Comparison of ENCODE assay signal across 1 cellular context in genomic region chr6:37171141-37171969, GRCh38.
TF ChIP-seq lines count a peak whose summit lies in the region.

No MANE protein-coding gene starts in this region.

TF ChIP-seq in IMR-90, 13 proteins besides CTCF, POLR2A, EP300 and RAD21:
- TF ChIP-seq CHD1 (IDR thresholded peaks at IDR 0.05; ENCODE audit: low read depth, low read length) (no peak; the same call in 1 of the 2 replicates), SMC3 (IDR thresholded peaks at IDR 0.05; ENCODE audit: low read depth, low read length) (no peak), NFE2L2 (IDR thresholded peaks at IDR 0.05; ENCODE audit: low read depth, low read length) (no peak), BHLHE40 (IDR thresholded peaks at IDR 0.05; ENCODE audit: low read depth, low read length) (no peak), MXI1 (IDR thresholded peaks at IDR 0.05; ENCODE audit: borderline replicate concordance, low read depth, low read length) (no peak), MAFK (IDR thresholded peaks at IDR 0.05; ENCODE audit: low read depth, low read length) (no peak), CEBPB (IDR thresholded peaks at IDR 0.05; ENCODE audit: low read depth, low read length) (no peak), RFX5 (IDR thresholded peaks at IDR 0.05; ENCODE audit: low read depth, low read length) (no peak), MAZ (IDR thresholded peaks at IDR 0.05; ENCODE audit: borderline replicate concordance, low read depth, low read length) (no peak)
- TF ChIP-seq, protein P1, sequence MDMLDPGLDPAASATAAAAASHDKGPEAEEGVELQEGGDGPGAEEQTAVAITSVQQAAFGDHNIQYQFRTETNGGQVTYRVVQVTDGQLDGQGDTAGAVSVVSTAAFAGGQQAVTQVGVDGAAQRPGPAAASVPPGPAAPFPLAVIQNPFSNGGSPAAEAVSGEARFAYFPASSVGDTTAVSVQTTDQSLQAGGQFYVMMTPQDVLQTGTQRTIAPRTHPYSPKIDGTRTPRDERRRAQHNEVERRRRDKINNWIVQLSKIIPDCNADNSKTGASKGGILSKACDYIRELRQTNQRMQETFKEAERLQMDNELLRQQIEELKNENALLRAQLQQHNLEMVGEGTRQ (IDR thresholded peaks at IDR 0.05; ENCODE audit: low read depth, low read length): no peak
- TF ChIP-seq, protein P2, sequence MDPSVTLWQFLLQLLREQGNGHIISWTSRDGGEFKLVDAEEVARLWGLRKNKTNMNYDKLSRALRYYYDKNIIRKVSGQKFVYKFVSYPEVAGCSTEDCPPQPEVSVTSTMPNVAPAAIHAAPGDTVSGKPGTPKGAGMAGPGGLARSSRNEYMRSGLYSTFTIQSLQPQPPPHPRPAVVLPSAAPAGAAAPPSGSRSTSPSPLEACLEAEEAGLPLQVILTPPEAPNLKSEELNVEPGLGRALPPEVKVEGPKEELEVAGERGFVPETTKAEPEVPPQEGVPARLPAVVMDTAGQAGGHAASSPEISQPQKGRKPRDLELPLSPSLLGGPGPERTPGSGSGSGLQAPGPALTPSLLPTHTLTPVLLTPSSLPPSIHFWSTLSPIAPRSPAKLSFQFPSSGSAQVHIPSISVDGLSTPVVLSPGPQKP (IDR thresholded peaks at IDR 0.05; ENCODE audit: borderline replicate concordance, low read depth, low read length): no peak
